In the genomic region with DNA sequence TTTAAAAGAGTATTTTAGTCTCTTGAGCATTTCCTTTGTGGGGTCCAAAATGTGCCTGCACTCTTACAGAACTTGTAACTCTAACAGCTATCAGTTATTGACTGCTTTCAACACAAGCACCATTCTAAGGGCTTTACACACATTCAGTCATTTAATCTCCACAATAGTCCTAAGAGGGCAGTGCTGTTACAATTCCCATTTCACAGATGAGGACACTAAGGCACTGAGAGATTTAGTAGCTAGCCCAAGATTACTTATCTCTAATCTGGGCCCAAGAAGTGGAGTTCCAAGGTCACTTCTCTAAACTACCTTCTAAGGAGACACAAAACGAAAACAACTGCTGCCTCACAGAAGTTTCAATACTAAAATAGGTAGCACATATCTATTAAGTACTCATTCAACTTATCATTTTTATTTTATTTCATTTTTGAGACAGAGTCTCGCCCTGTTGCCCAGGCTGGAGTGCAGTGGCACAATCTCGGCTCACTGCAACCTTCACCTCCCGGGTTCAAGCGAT, we compare ENCODE assay signal across 21 cellular contexts.
DNase-seq lines count a peak whose midpoint lies in the region; ATAC-seq and TF ChIP-seq lines count a peak whose summit lies in the region.
"Had no signal": no experiment of that assay in that cellular context is flagged by ENCODE, and none has a peak within 500 bp of the region (broad histone marks: within the 10 kb centered on the region; RNA-seq: fewer than 3 reads in every experiment).

No MANE protein-coding gene starts in this region.

- no peak for TF ChIP-seq CTCF in HFFc6 (IDR thresholded peaks at IDR 0.05)

- H3K4me1 Mint-ChIP-seq in HFFc6 (ENCODE audit: low read depth): peaks cover 38% of the 10 kb centered on the region

- H3K4me2 ChIP-seq in BLaER1: peak overlapping the region; percentile 87

- H3K4me1 ChIP-seq in BLaER1: peaks cover 96% of the 10 kb centered on the region
- H3K4me1 ChIP-seq: body of pancreas had no signal

- H4K20me1 ChIP-seq in BLaER1: no peaks in the 10 kb centered on the region

- H3K9me3 ChIP-seq in BLaER1: no peaks in the 10 kb centered on the region; the same call in 1 of the 2 replicates
- H3K9me3 ChIP-seq: body of pancreas, esophagus squamous epithelium, heart left ventricle, ovary had no signal

- no peaks in the 10 kb centered on the region for H3K9me3 Mint-ChIP-seq in HFFc6
- H3K9me3 Mint-ChIP-seq: activated naive CD4-positive, alpha-beta T cell treated with anti-CD3 and anti-CD28 coated beads for 36 hours had no signal

- H3K27me3 Mint-ChIP-seq in HFFc6 (ENCODE audit: insufficient read depth): no peaks in the 10 kb centered on the region

- no peaks in the 10 kb centered on the region for H3K27me3 ChIP-seq in BLaER1
- H3K27me3 ChIP-seq: body of pancreas, dorsolateral prefrontal cortex, esophagus squamous epithelium, heart left ventricle, ovary had no signal

- ATAC-seq in GM19035 (IDR thresholded peaks at IDR 0.05; ENCODE audit: unreplicated experiment) (peak; percentile 57), HG02571 (IDR thresholded peaks at IDR 0.05; ENCODE audit: unreplicated experiment) (peak; percentile 54), HG03159 (IDR thresholded peaks at IDR 0.05; ENCODE audit: unreplicated experiment) (peak; percentile 38), GM19397 (IDR thresholded peaks at IDR 0.05; ENCODE audit: unreplicated experiment) (no peak)
- ATAC-seq: activated CD4-positive, CD25-positive, alpha-beta regulatory T cell treated with anti-CD3 and anti-CD28 coated beads, Interleukin-2, amount 50 U/mL, for 24 hours; body of pancreas; heart left ventricle had no signal

- peak overlapping the region; percentile 70 for H3K9ac ChIP-seq in BLaER1

- H3K27ac Mint-ChIP-seq in HFFc6: no peak overlapping the region
- H3K27ac Mint-ChIP-seq: activated naive CD4-positive, alpha-beta T cell treated with anti-CD3 and anti-CD28 coated beads for 36 hours had no signal

- H3K27ac ChIP-seq in BLaER1: peak overlapping the region; percentile 95
- H3K27ac ChIP-seq: 22Rv1, body of pancreas, dorsolateral prefrontal cortex, esophagus squamous epithelium, ovary had no signal

- no peak overlapping the region for H3K4me3 ChIP-seq in BLaER1
- H3K4me3 ChIP-seq: body of pancreas, dorsolateral prefrontal cortex, esophagus squamous epithelium, heart left ventricle, ovary had no signal

- H3K36me3 Mint-ChIP-seq in HFFc6 (ENCODE audit: low read depth): no peaks in the 10 kb centered on the region; the same call in 1 of the 2 replicates

- H3K4me3 Mint-ChIP-seq in HFFc6: no peak overlapping the region
- H3K4me3 Mint-ChIP-seq: activated naive CD4-positive, alpha-beta T cell treated with anti-CD3 and anti-CD28 coated beads for 36 hours had no signal

- no peak for DNase-seq in NCI-H510A (lab: John Stamatoyannopoulos, UW)
- DNase-seq in LoVo (ENCODE audit: low spot score): no peak
- DNase-seq in HFFc6: no peak
- DNase-seq: activated CD8-positive, alpha-beta memory T cell treated with anti-CD3 and anti-CD28 coated beads, Interleukin-2, amount 50 U/mL, for 4 hours; activated naive CD4-positive, alpha-beta T cell treated with anti-CD3 and anti-CD28 coated beads for 36 hours; body of pancreas; dorsolateral prefrontal cortex; esophagus squamous epithelium; heart left ventricle; NCI-H187; NCI-H748 treated with DMSO at 0.1 percent for 48 hours; ovary; small intestine; stimulated activated naive CD4-positive, alpha-beta T cell had no signal

- H3K36me3 ChIP-seq in BLaER1: no peaks in the 10 kb centered on the region
- H3K36me3 ChIP-seq: esophagus squamous epithelium, heart left ventricle, ovary had no signal
